1 cellular context compared by ENCODE assay signal in the genomic region with DNA sequence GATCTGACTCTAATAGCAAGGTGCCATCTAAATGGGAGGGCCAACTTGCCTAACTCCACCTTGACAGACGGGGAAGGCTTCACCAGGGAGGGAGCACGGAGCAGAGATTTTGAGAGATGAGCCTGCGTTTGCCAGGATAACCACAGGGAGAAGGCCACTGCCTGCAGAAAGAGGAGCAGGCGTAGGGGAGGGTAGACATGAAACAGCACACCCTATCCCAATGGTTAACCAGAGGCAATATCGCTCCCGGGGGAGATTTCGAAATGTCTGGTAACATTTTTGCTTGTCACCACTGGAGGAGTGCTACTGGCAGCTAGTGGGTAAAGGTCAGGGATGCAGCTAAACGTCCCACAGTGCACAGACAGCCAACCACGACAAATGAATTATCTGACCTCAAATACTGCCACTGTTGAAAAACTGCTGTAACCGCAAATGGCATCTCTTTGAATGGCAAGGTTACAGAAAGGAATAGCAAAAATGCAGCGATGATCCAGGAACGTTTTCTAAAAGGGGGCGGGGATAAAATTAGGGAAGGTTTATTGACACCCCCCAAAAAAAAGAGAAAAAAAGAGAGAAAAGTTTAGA.
TF ChIP-seq lines count a peak whose summit lies in the region.

No MANE protein-coding gene starts in this region.

TF ChIP-seq in GM23338, 12 proteins besides CTCF, POLR2A, EP300 and RAD21 (continued from another document):
- no peak for TF ChIP-seq ZNF462 (CRISPR knock-in tag; IDR thresholded peaks at IDR 0.05)
- TF ChIP-seq EZH2phosphoT487 (IDR thresholded peaks at IDR 0.05; ENCODE audit: unreplicated experiment): no peak
- no peak for TF ChIP-seq POLR2AphosphoS5 (IDR thresholded peaks at IDR 0.05; ENCODE audit: low read depth)
- TF ChIP-seq ZNF114 (CRISPR knock-in tag; IDR thresholded peaks at IDR 0.05): no peak
- TF ChIP-seq JUNB (IDR thresholded peaks at IDR 0.05; ENCODE audit: unreplicated experiment): no peak
